7 cellular contexts compared by ENCODE assay signal in the genomic region with DNA sequence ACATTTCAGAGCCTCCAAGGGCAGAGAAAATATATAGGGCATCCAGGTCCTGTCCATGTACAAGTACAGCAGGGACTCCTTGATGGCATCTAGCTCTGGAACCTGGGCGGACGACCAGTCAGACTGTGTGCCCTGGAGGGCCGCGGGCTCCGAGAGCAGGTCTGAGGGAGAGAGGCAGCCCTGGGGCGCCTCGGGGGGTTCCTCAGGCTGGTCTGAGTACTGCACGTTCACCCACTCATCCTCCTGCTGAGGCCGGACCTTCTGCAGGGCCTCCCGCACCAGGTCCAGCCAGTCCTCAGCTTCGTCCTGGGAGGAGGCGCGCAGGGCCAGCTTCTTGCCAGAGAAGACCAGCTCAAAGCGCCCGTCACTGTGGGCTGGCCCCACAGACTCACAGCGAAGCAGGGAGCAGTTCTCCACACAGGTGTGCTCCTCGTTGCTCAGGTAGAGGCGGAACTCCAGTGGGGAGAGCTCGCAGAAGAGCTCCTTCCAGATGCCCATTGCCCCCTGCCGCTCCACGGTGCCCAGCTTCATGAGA.
A peak's percentile ranks its signal among the peaks of the same experiment; 100 is the strongest.
DNase-seq lines count a peak whose midpoint lies in the region; ATAC-seq, FAIRE-seq and TF ChIP-seq lines count a peak whose summit lies in the region.
"Not testable (repeated sequence)": the region's sequence is repeated elsewhere in the genome, so short reads cannot be mapped to it uniquely, and the experiment has no call there.

No MANE protein-coding gene starts in this region.

- TF ChIP-seq CTCF in PC-3 (conservative IDR thresholded peaks at IDR 0.05; ENCODE audit: low read depth, low read length); WTC11 (IDR thresholded peaks at IDR 0.05); kidney (IDR thresholded peaks at IDR 0.05; ENCODE audit: borderline replicate concordance, extremely low read depth, insufficient read depth); osteoblast (IDR thresholded peaks at IDR 0.05; ENCODE audit: extremely low read depth, low read depth, low read length); suprapubic skin (IDR thresholded peaks at IDR 0.05): not testable (repeated sequence)

- H2AFZ ChIP-seq in PC-3 (ENCODE audit: low read length); osteoblast (ENCODE audit: low read length): not testable (repeated sequence)

- H3K79me2 ChIP-seq in PC-3 (ENCODE audit: low read length); osteoblast (ENCODE audit: insufficient read depth, low read length): not testable (repeated sequence)

- not testable (repeated sequence) for H3K9me2 ChIP-seq in PC-3 (replicated peaks; ENCODE audit: low read length)

- POLR2A ChIA-PET in PC-3 (lab: Charles Lee; ENCODE audit: unreplicated experiment); WTC11 (lab: Charles Lee): not testable (repeated sequence)

- H3K4me1 Mint-ChIP-seq in WTC11, result not testable (repeated sequence)

- H3K27me3 Mint-ChIP-seq in WTC11 (ENCODE audit: low read depth), result not testable (repeated sequence)

- H3K4me1 ChIP-seq in BLaER1, result peaks cover 79% of the 10 kb centered on the region
- not testable (repeated sequence) for H3K4me1 ChIP-seq in PC-3 (ENCODE audit: insufficient read depth, low read length); kidney (ENCODE audit: control insufficient read depth in 1 of 2, insufficient read depth in 1 of 2, low read depth in 1 of 2, low read length in 2 of 2); osteoblast (ENCODE audit: insufficient read depth, low read length); suprapubic skin

- H3F3A ChIP-seq in PC-3 (ENCODE audit: low read length, unreplicated experiment), result not testable (repeated sequence)

- WGBS in suprapubic skin, result no CpG with 5 or more reads among the region's 21 CpGs

- H3K9me3 Mint-ChIP-seq in WTC11, result not testable (repeated sequence)

- ATAC-seq in PC-3 (peak; percentile 22; the same call in 1 of the 2 replicates), WTC11 (peak; percentile 65)

- peak overlapping the region; percentile 91 for H3K27ac ChIP-seq in BLaER1
- not testable (repeated sequence) for H3K27ac ChIP-seq in PC-3 (ENCODE audit: low read length); kidney (ENCODE audit: low read depth in 2 of 2, low read length in 2 of 2); osteoblast (ENCODE audit: low read depth, low read length); suprapubic skin

- TF ChIP-seq POLR2A in suprapubic skin (IDR thresholded peaks at IDR 0.05), result not testable (repeated sequence)

- H3K9ac ChIP-seq in BLaER1; PC-3 (ENCODE audit: low read length); kidney (ENCODE audit: low read length in 2 of 2): not testable (repeated sequence)

- CTCF ChIA-PET in PC-3 (lab: Charles Lee); WTC11 (lab: Charles Lee): not testable (repeated sequence)

- H4K20me1 ChIP-seq in BLaER1; PC-3 (ENCODE audit: low read length); osteoblast (ENCODE audit: insufficient read depth, low read length): not testable (repeated sequence)

- TSS peak; percentile 28 for BruUV-seq in PC-3 (replicated peaks; lab: Mats Ljungman, UMichigan)

- not testable (repeated sequence) for H3K9me3 ChIP-seq in BLaER1; PC-3 (ENCODE audit: low read length); kidney (ENCODE audit: control insufficient read depth in 1 of 2, low read length in 2 of 2); osteoblast (ENCODE audit: low read depth, low read length); suprapubic skin

- not testable (repeated sequence) for H3K4me3 ChIP-seq in BLaER1; H7 (ENCODE audit: insufficient read depth, low read depth, low read length); PC-3 (ENCODE audit: low read length); kidney (ENCODE audit: low read length in 2 of 2); osteoblast (ENCODE audit: insufficient read depth, low read length); suprapubic skin

- H3K36me3 ChIP-seq in BLaER1, result peaks cover 18% of the 10 kb centered on the region
- H3K36me3 ChIP-seq in H7 (replicated peaks; ENCODE audit: control insufficient read depth, insufficient read depth, low read length); PC-3 (ENCODE audit: low read depth, low read length); kidney (ENCODE audit: control insufficient read depth in 1 of 2, insufficient read depth in 2 of 2, low read length in 2 of 2); osteoblast (ENCODE audit: insufficient read depth, low read length): not testable (repeated sequence)
- peaks cover 33% of the 10 kb centered on the region for H3K36me3 ChIP-seq in suprapubic skin

- not testable (repeated sequence) for H3K36me3 Mint-ChIP-seq in WTC11

- H3K4me2 ChIP-seq in BLaER1, result peak overlapping the region; percentile 90
- H3K4me2 ChIP-seq in PC-3 (ENCODE audit: low read length); osteoblast (ENCODE audit: insufficient read depth, low read length): not testable (repeated sequence)

- not testable (repeated sequence) for FAIRE-seq in kidney (lab: Jason Lieb, UNC)

- TF ChIP-seq EP300 in suprapubic skin (IDR thresholded peaks at IDR 0.05), result not testable (repeated sequence)

- H3K27me3 ChIP-seq in BLaER1; H7 (ENCODE audit: control insufficient read depth, insufficient read depth, low read length); PC-3 (ENCODE audit: low read length); osteoblast (ENCODE audit: insufficient read depth, low read length); suprapubic skin: not testable (repeated sequence)

- not testable (repeated sequence) for H3K4me3 Mint-ChIP-seq in WTC11

- peak; percentile 20 for DNase-seq in H7
- not testable (repeated sequence) for DNase-seq in PC-3; WTC11 (ENCODE audit: low spot score)
- DNase-seq in kidney, result peak; percentile 49
- DNase-seq in osteoblast (ENCODE audit: insufficient read length, low spot score, missing footprints), result peak; percentile 17
- DNase-seq in suprapubic skin (ENCODE audit: low spot score in 2 of 2), result peak; percentile 46 to 67

- not testable (repeated sequence) for H3K27ac Mint-ChIP-seq in WTC11

- intact Hi-C loops in PC-3 (cut with micrococcal nuclease); kidney (cut with DNase I): not testable (repeated sequence)
